In genomic region chr12:89350661-89351488, GRCh38 we compare ENCODE assay signal across 8 cellular contexts. TPM values are rescaled to one million over a fixed set of nuclear protein-coding genes. Genes with fewer than 3 reads are reported as not detected.
A peak's percentile ranks its signal among the peaks of the same experiment; 100 is the strongest.
DNase-seq lines count a peak whose midpoint lies in the region; ATAC-seq and TF ChIP-seq lines count a peak whose summit lies in the region.

No MANE protein-coding gene starts in this region.

- ATAC-seq in activated CD8-positive, alpha-beta memory T cell treated with anti-CD3 and anti-CD28 coated beads, Interleukin-2, amount 10 ng/mL, durations not matched to agents 7 days and 5 days = no peak
- ATAC-seq in GM19023 (IDR thresholded peaks at IDR 0.05; ENCODE audit: unreplicated experiment) (no peak), HG02852 (IDR thresholded peaks at IDR 0.05; ENCODE audit: unreplicated experiment) (no peak)

- no peaks in the 10 kb centered on the region for H3K9me3 Mint-ChIP-seq in activated CD8-positive, alpha-beta memory T cell treated with anti-CD3 and anti-CD28 coated beads, Interleukin-2, amount 10 ng/mL, durations not matched to agents 7 days and 5 days (ENCODE audit: low read depth)
- H3K9me3 Mint-ChIP-seq in osteocyte (ENCODE audit: unreplicated experiment) = no peaks in the 10 kb centered on the region

- peak overlapping the region; percentile 100 for H3K27ac ChIP-seq in 22Rv1

- H3K4me3 Mint-ChIP-seq in activated CD8-positive, alpha-beta memory T cell treated with anti-CD3 and anti-CD28 coated beads, Interleukin-2, amount 10 ng/mL, durations not matched to agents 7 days and 5 days = peak overlapping the region; percentile 93
- peak overlapping the region; percentile 95 for H3K4me3 Mint-ChIP-seq in osteocyte (ENCODE audit: unreplicated experiment)

- CTCF ChIA-PET in activated CD8-positive, alpha-beta memory T cell treated with anti-CD3 and anti-CD28 coated beads, Interleukin-2, amount 10 ng/mL, durations not matched to agents 7 days and 5 days (lab: Charles Lee) = interaction anchor here (0.9 to 7.3 kb wide), 13 partner anchors 14 to 331 kb away, joined by 3 to 53 read pairs (median 4); partner anchors contain the start of gene GALNT4

- peak overlapping the region; percentile 93 for H3K27ac Mint-ChIP-seq in activated CD8-positive, alpha-beta memory T cell treated with anti-CD3 and anti-CD28 coated beads, Interleukin-2, amount 10 ng/mL, durations not matched to agents 7 days and 5 days
- peak overlapping the region; percentile 99 for H3K27ac Mint-ChIP-seq in osteocyte (ENCODE audit: unreplicated experiment)

- no peaks in the 10 kb centered on the region for H3K27me3 Mint-ChIP-seq in activated CD8-positive, alpha-beta memory T cell treated with anti-CD3 and anti-CD28 coated beads, Interleukin-2, amount 10 ng/mL, durations not matched to agents 7 days and 5 days
- no peaks in the 10 kb centered on the region for H3K27me3 Mint-ChIP-seq in osteocyte (ENCODE audit: unreplicated experiment)

- DNase-seq in HCEC 1CT = peak; percentile 12
- DNase-seq in activated CD8-positive, alpha-beta memory T cell treated with anti-CD3 and anti-CD28 coated beads, Interleukin-2, amount 10 ng/mL, durations not matched to agents 7 days and 5 days = peak; percentile 54
- DNase-seq in fibroblast of villous mesenchyme (ENCODE audit: low read depth) = no peak
- no peak for DNase-seq in osteocyte (ENCODE audit: extremely low spot score, unreplicated experiment)
- no peak for DNase-seq in medulla oblongata (ENCODE audit: extremely low spot score)

- TF ChIP-seq CTCF in 22Rv1 (IDR thresholded peaks at IDR 0.05) (no peak), fibroblast of villous mesenchyme (IDR thresholded peaks at IDR 0.05; ENCODE audit: insufficient read depth, low read depth, low read length) (no peak), osteocyte (IDR thresholded peaks at IDR 0.05) (no peak)

- H3K4me1 Mint-ChIP-seq in activated CD8-positive, alpha-beta memory T cell treated with anti-CD3 and anti-CD28 coated beads, Interleukin-2, amount 10 ng/mL, durations not matched to agents 7 days and 5 days = peaks cover 54% of the 10 kb centered on the region
- H3K4me1 Mint-ChIP-seq in osteocyte (ENCODE audit: unreplicated experiment) = peaks cover 66% of the 10 kb centered on the region

- peak overlapping the region; percentile 96 for H3K4me3 ChIP-seq in fibroblast of villous mesenchyme (ENCODE audit: low read depth, low read length)

- peaks cover 54% of the 10 kb centered on the region for H3K36me3 Mint-ChIP-seq in activated CD8-positive, alpha-beta memory T cell treated with anti-CD3 and anti-CD28 coated beads, Interleukin-2, amount 10 ng/mL, durations not matched to agents 7 days and 5 days
- H3K36me3 Mint-ChIP-seq in osteocyte (ENCODE audit: unreplicated experiment) = peaks cover 16% of the 10 kb centered on the region

RNA-seq across cellular contexts. Expression of gene DUSP6, which starts 1.4 kb away (rescaled TPM):
- 100 to 1,000 TPM in 1 of 2 experiments, 10 to 100 TPM in 1; 76.3 to 100 TPM for total RNA-seq in activated CD8-positive, alpha-beta memory T cell treated with anti-CD3 and anti-CD28 coated beads, Interleukin-2, amount 10 ng/mL, durations not matched to agents 7 days and 5 days
- total RNA-seq in fibroblast of villous mesenchyme = 68.9 and 75.1 TPM in 2 replicates
- total RNA-seq in osteocyte = 30.2 and 55.1 TPM in 2 replicates

Comparison
In these comparisons a context has a peak if more than half of its experiments do, and no peak if none do; other contexts are left out.
1. DNase-seq: peak in HCEC 1CT (single experiment) and activated CD8-positive, alpha-beta memory T cell treated with anti-CD3 and anti-CD28 coated beads, Interleukin-2, amount 10 ng/mL, durations not matched to agents 7 days and 5 days (single experiment); none in fibroblast of villous mesenchyme (single experiment), osteocyte (single experiment) and medulla oblongata (single experiment).